18 cellular contexts compared by ENCODE assay signal in genomic region chr2:120480346-120480902, GRCh38.
"Had no signal": no experiment of that assay in that cellular context is flagged by ENCODE, and none has a peak within 500 bp of the region (broad histone marks: within the 10 kb centered on the region; RNA-seq: fewer than 3 reads in every experiment).

No MANE protein-coding gene starts in this region.

- DNase-seq: activated CD4-positive, alpha-beta T cell treated with anti-CD3 and anti-CD28 coated beads for 48 hours; activated CD8-positive, alpha-beta T cell treated with anti-CD3 and anti-CD28 coated beads for 36 hours; activated naive CD4-positive, alpha-beta T cell treated with anti-CD3 and anti-CD28 coated beads, Interleukin-2, amount 10 ng/mL, durations not matched to agents 7 days and 5 days; activated T-cell treated with anti-CD3 and anti-CD28 coated beads, Interleukin-2, amount 50 U/mL, for 1 hour; effector CD4-positive, alpha-beta T cell; gastrocnemius medialis; heart left ventricle; kidney glomerular epithelial cell; mesendoderm; natural killer cell; stimulated activated CD4-positive, alpha-beta T cell treated with anti-CD3 and anti-CD28 coated beads, Interleukin-12 subunit alpha, Interleukin-12 subunit beta, amount 100 ng/mL, for 4 hours; stimulated activated CD4-positive, alpha-beta T cell treated with anti-CD3 and anti-CD28 coated beads, Interleukin-1b, Interleukin-23, amount 100 ng/mL, for 48 hours; stimulated activated CD8-positive, alpha-beta memory T cell treated with anti-CD3 and anti-CD28 coated beads, Interleukin-4, amount 100 ng/mL, for 48 hours; stimulated activated naive CD4-positive, alpha-beta T cell had no signal

- H3K36me3 ChIP-seq: breast epithelium, gastrocnemius medialis, heart left ventricle, pancreas had no signal

- H3K4me1 ChIP-seq: breast epithelium, gastrocnemius medialis, heart left ventricle had no signal

- H3K27ac ChIP-seq: gastrocnemius medialis, heart left ventricle, pancreas had no signal

- ATAC-seq: activated CD8-positive, alpha-beta T cell treated with anti-CD3 and anti-CD28 coated beads for 36 hours; activated T-helper 17 cell treated with anti-CD3 and anti-CD28 coated beads, Interleukin-2, amount 50 U/mL, for 72 hours; gastrocnemius medialis; heart left ventricle; natural killer cell; WTC11 had no signal

- H3K9me3 ChIP-seq: breast epithelium, gastrocnemius medialis, heart left ventricle, pancreas had no signal

- H3K4me3 ChIP-seq: breast epithelium, gastrocnemius medialis, heart left ventricle, pancreas had no signal

- H3K27me3 ChIP-seq: breast epithelium, gastrocnemius medialis, heart left ventricle, pancreas had no signal
